ENCODE assay signal across 13 cellular contexts in the genomic region with DNA sequence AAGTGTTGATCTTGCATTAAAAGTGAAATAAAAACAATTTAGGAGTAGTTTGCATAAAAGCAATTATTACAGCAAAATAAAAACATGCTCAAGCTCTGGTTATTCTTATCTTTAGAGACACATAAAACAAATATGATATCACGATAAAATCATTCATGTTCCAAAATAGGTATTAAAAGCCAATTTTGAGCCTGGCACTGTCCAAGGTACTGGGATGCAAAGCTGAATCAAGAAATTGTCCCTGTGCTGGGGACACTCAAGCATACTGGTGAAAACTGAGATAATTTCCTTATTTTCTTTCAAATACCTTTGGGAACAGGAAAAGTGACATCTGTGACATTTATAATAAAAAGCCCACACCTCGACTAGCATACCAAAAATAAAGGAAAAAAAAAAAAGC. TPM values are rescaled to one million over a fixed set of nuclear protein-coding genes. Genes with fewer than 3 reads are reported as not detected.
DNase-seq lines count a peak whose midpoint lies in the region; ATAC-seq and TF ChIP-seq lines count a peak whose summit lies in the region.
"Had no signal": no experiment of that assay in that cellular context is flagged by ENCODE, and none has a peak within 500 bp of the region (broad histone marks: within the 10 kb centered on the region; RNA-seq: fewer than 3 reads in every experiment).

No MANE protein-coding gene starts in this region.

- H3K9me3 Mint-ChIP-seq in activated CD8-positive, alpha-beta T cell treated with anti-CD3 and anti-CD28 coated beads for 36 hours: no peaks in the 10 kb centered on the region
- H3K9me3 Mint-ChIP-seq: activated B cell treated with CpG ODN at 0.5 μM for 24 hours had no signal

- H3K27me3 ChIP-seq in HCT116 (ENCODE audit: insufficient read depth, low read length) (no peaks in the 10 kb centered on the region), iPS-20b (ENCODE audit: insufficient read depth, low read length) (peaks cover 16% of the 10 kb centered on the region), upper lobe of right lung (peaks cover 50% of the 10 kb centered on the region)

- RAD21 ChIA-PET in HCT116 (lab: Charles Lee; ENCODE audit: low non-redundant PET in 1 of 2, low total read pairs in 2 of 2, uncharacterized antibody in 2 of 2, unreplicated experiment in 2 of 2): no interaction called here

- H3K9me2 ChIP-seq in HCT116 (ENCODE audit: insufficient read depth): no peaks in the 10 kb centered on the region

- no peak for ATAC-seq in HCT116
- no peak for ATAC-seq in activated CD8-positive, alpha-beta T cell treated with anti-CD3 and anti-CD28 coated beads for 36 hours
- no peak for ATAC-seq in HG02642 (IDR thresholded peaks at IDR 0.05; ENCODE audit: poor library complexity, unreplicated experiment)
- no peak for ATAC-seq in upper lobe of right lung

- H3K36me3 Mint-ChIP-seq in activated CD8-positive, alpha-beta T cell treated with anti-CD3 and anti-CD28 coated beads for 36 hours (ENCODE audit: low read depth): peaks cover 2% of the 10 kb centered on the region

- POLR2A ChIA-PET in HCT116 (lab: Charles Lee): no interaction called here
- POLR2A ChIA-PET in activated CD8-positive, alpha-beta T cell treated with anti-CD3 and anti-CD28 coated beads for 36 hours (lab: Charles Lee): interaction anchor here (0.6 to 1.4 kb wide), 3 partner anchors 11 to 82 kb away, joined by 3 to 5 read pairs (median 3); no protein-coding TSS in a partner anchor

- no peak overlapping the region for H3K9ac ChIP-seq in HCT116 (ENCODE audit: low read length)
- H3K9ac ChIP-seq in iPS-20b (ENCODE audit: low read depth, low read length): no peak overlapping the region

- in situ Hi-C loops in Caki2 (cut with HindIII; ENCODE audit: low pct_unique_long_range_greater_than_20kb, low sequenced_read_pairs): no loop called here

- H2AFZ ChIP-seq in HCT116 (ENCODE audit: low read depth, low read length, poor library complexity, severe bottlenecking): no peak overlapping the region

- no TSS peak for BruUV-seq in HCT116 (replicated peaks; lab: Mats Ljungman, UMichigan)

- H3K79me2 ChIP-seq in HCT116 (ENCODE audit: insufficient read depth, low read length): no peaks in the 10 kb centered on the region

- CTCF ChIA-PET in HCT116 (lab: Charles Lee): no interaction called here
- CTCF ChIA-PET in activated CD8-positive, alpha-beta T cell treated with anti-CD3 and anti-CD28 coated beads for 36 hours (lab: Charles Lee): interaction anchor here (0.8 to 2.4 kb wide), 7 partner anchors 9 to 218 kb away, joined by 3 to 11 read pairs (median 4); no protein-coding TSS in a partner anchor

- H3K9me3 ChIP-seq in HCT116 (ENCODE audit: control insufficient read depth in 1 of 2, insufficient read depth in 1 of 2, low read depth in 1 of 2, low read length in 2 of 2) (no peaks in the 10 kb centered on the region), iPS-20b (ENCODE audit: insufficient read depth, low read depth, low read length) (no peaks in the 10 kb centered on the region), upper lobe of right lung (no peaks in the 10 kb centered on the region)
- H3K9me3 ChIP-seq: stomach had no signal

- peaks cover 44% of the 10 kb centered on the region for H3K27me3 Mint-ChIP-seq in activated CD8-positive, alpha-beta T cell treated with anti-CD3 and anti-CD28 coated beads for 36 hours

- H3K27ac ChIP-seq in HCT116 (ENCODE audit: low read depth, low read length) (no peak overlapping the region), iPS-20b (ENCODE audit: low read length) (no peak overlapping the region), upper lobe of right lung (no peak overlapping the region)
- H3K27ac ChIP-seq: stomach had no signal

- intact Hi-C loops in HCT116 (cut with micrococcal nuclease): no loop called here
- intact Hi-C loops in activated CD8-positive, alpha-beta T cell treated with anti-CD3 and anti-CD28 coated beads for 36 hours (cut with micrococcal nuclease): no loop called here
- intact Hi-C loops in upper lobe of right lung (cut with DNase I): no loop called here

- H3K36me3 ChIP-seq in HCT116 (ENCODE audit: control insufficient read depth in 1 of 2, insufficient read depth in 2 of 2, low read length in 2 of 2) (no peaks in the 10 kb centered on the region), iPS-20b (ENCODE audit: insufficient read depth, low read depth, low read length) (no peaks in the 10 kb centered on the region), upper lobe of right lung (no peaks in the 10 kb centered on the region)
- H3K36me3 ChIP-seq: stomach had no signal

- TF ChIP-seq CTCF in HCT116 (IDR thresholded peaks at IDR 0.05 in 2 of 3, conservative IDR thresholded peaks at IDR 0.05 in 1 of 3; ENCODE audit: borderline replicate concordance in 1 of 3, insufficient read depth in 1 of 3, low read depth in 2 of 3, low read length in 2 of 3) (no peak), upper lobe of right lung (IDR thresholded peaks at IDR 0.05) (no peak), GM20000 (IDR thresholded peaks at IDR 0.05; ENCODE audit: extremely low read depth, missing control alignments) (no peak)
- no peak for TF ChIP-seq CTCF in activated CD8-positive, alpha-beta T cell treated with anti-CD3 and anti-CD28 coated beads for 36 hours (IDR thresholded peaks at IDR 0.05)

- peaks cover 0 to 4% of the 10 kb centered on the region in 2 experiments; a peak in 1 of 4 replicates for H3K4me1 ChIP-seq in HCT116 (ENCODE audit: control insufficient read depth in 1 of 2, insufficient read depth in 2 of 2, low read length in 2 of 2)
- peaks cover 2% of the 10 kb centered on the region; the same call in 1 of the 2 replicates for H3K4me1 ChIP-seq in iPS-20b (ENCODE audit: insufficient read depth, low read length)
- H3K4me1 ChIP-seq in upper lobe of right lung: peaks cover 5% of the 10 kb centered on the region

- H3K4me3 Mint-ChIP-seq in activated CD8-positive, alpha-beta T cell treated with anti-CD3 and anti-CD28 coated beads for 36 hours: no peak overlapping the region
- H3K4me3 Mint-ChIP-seq: activated B cell treated with CpG ODN at 0.5 μM for 24 hours had no signal

- DNase-seq in Caki2 (ENCODE audit: low read depth) (peak; percentile 19), HCT116 (ENCODE audit: low read depth, low spot score) (no peak), upper lobe of right lung (no peak), pons (ENCODE audit: low spot score) (no peak), GM20000 (ENCODE audit: low spot score) (no peak)
- peak; percentile 21 for DNase-seq in activated CD8-positive, alpha-beta T cell treated with anti-CD3 and anti-CD28 coated beads for 36 hours
- DNase-seq: activated B cell treated with CpG ODN at 0.5 μM for 24 hours, NCI-H2081 treated with DMSO at 0.1 percent for 48 hours, stomach had no signal

- peaks cover 23% of the 10 kb centered on the region for H3K4me1 Mint-ChIP-seq in activated CD8-positive, alpha-beta T cell treated with anti-CD3 and anti-CD28 coated beads for 36 hours (ENCODE audit: low read depth)

- no peak overlapping the region for H3K27ac Mint-ChIP-seq in activated CD8-positive, alpha-beta T cell treated with anti-CD3 and anti-CD28 coated beads for 36 hours
- H3K27ac Mint-ChIP-seq: activated B cell treated with CpG ODN at 0.5 μM for 24 hours had no signal

- TF ChIP-seq RAD21 in HCT116 (IDR thresholded peaks at IDR 0.05; ENCODE audit: low read depth): no peak

- no peak for TF ChIP-seq POLR2A in HCT116 (IDR thresholded peaks at IDR 0.05; ENCODE audit: borderline replicate concordance, extremely low read depth, insufficient read depth, insufficient read length)

- H3K4me3 ChIP-seq in HCT116 (replicated peaks in 1 of 2; ENCODE audit: low read depth in 1 of 2, low read length in 2 of 2): no peak overlapping the region
- H3K4me3 ChIP-seq in iPS-20b (ENCODE audit: low read length): peak overlapping the region; percentile 81
- no peak overlapping the region for H3K4me3 ChIP-seq in upper lobe of right lung

- H3K4me2 ChIP-seq in HCT116 (ENCODE audit: low read length): no peak overlapping the region

- H4K20me1 ChIP-seq in HCT116 (ENCODE audit: insufficient read depth): no peaks in the 10 kb centered on the region

TF ChIP-seq in HCT116, 20 proteins besides CTCF, POLR2A, EP300 and RAD21 (continues in another document):
- TF ChIP-seq, protein P1, sequence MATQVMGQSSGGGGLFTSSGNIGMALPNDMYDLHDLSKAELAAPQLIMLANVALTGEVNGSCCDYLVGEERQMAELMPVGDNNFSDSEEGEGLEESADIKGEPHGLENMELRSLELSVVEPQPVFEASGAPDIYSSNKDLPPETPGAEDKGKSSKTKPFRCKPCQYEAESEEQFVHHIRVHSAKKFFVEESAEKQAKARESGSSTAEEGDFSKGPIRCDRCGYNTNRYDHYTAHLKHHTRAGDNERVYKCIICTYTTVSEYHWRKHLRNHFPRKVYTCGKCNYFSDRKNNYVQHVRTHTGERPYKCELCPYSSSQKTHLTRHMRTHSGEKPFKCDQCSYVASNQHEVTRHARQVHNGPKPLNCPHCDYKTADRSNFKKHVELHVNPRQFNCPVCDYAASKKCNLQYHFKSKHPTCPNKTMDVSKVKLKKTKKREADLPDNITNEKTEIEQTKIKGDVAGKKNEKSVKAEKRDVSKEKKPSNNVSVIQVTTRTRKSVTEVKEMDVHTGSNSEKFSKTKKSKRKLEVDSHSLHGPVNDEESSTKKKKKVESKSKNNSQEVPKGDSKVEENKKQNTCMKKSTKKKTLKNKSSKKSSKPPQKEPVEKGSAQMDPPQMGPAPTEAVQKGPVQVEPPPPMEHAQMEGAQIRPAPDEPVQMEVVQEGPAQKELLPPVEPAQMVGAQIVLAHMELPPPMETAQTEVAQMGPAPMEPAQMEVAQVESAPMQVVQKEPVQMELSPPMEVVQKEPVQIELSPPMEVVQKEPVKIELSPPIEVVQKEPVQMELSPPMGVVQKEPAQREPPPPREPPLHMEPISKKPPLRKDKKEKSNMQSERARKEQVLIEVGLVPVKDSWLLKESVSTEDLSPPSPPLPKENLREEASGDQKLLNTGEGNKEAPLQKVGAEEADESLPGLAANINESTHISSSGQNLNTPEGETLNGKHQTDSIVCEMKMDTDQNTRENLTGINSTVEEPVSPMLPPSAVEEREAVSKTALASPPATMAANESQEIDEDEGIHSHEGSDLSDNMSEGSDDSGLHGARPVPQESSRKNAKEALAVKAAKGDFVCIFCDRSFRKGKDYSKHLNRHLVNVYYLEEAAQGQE (IDR thresholded peaks at IDR 0.05; ENCODE audit: low read depth): peak; percentile 81

RNA-seq across cellular contexts. Expression of gene C6orf58, which starts 56.9 kb away (rescaled TPM):
- total RNA-seq in Caki2 (2014; rRNA removed; shearing (Covaris generic); ENCODE audit: low replicate concordance): 1.3 TPM in 1 of 2 replicates, not detected in the other
- total RNA-seq in HCT116 (2021; ENCODE audit: unreplicated experiment) (0.20 TPM), upper lobe of right lung (not detected)
- 0.05 TPM in 1 of 2 replicates, not detected in the other for polyA plus RNA-seq in HCT116 (2012)
- total RNA-seq in activated CD8-positive, alpha-beta T cell treated with anti-CD3 and anti-CD28 coated beads for 36 hours: not detected
- total RNA-seq: activated B cell treated with CpG ODN at 0.5 μM for 24 hours, H4, omental fat pad had no signal

Comparison
In these comparisons a context has a peak if more than half of its experiments do, and no peak if none do; other contexts are left out.
1. DNase-seq: peak in Caki2 (single experiment) and activated CD8-positive, alpha-beta T cell treated with anti-CD3 and anti-CD28 coated beads for 36 hours (single experiment); none in HCT116 (single experiment), upper lobe of right lung (single experiment), pons (single experiment) and GM20000 (single experiment).